Comparison of ENCODE assay signal across 1 cellular context in genomic region chr17:81584771-81585170, GRCh38. TPM values are rescaled to one million over a fixed set of nuclear protein-coding genes. Genes with fewer than 3 reads are reported as not detected.
"Had no signal": no experiment of that assay in that cellular context is flagged by ENCODE, and none has a peak within 500 bp of the region (broad histone marks: within the 10 kb centered on the region; RNA-seq: fewer than 3 reads in every experiment).

No MANE protein-coding gene starts in this region.

RNA-seq across cellular contexts. Expression of gene FSCN2, which starts 56.6 kb away (rescaled TPM):
- polyA plus RNA-seq: naive thymus-derived CD4-positive, alpha-beta T cell had no signal
